8 cellular contexts compared by ENCODE assay signal in the genomic region with DNA sequence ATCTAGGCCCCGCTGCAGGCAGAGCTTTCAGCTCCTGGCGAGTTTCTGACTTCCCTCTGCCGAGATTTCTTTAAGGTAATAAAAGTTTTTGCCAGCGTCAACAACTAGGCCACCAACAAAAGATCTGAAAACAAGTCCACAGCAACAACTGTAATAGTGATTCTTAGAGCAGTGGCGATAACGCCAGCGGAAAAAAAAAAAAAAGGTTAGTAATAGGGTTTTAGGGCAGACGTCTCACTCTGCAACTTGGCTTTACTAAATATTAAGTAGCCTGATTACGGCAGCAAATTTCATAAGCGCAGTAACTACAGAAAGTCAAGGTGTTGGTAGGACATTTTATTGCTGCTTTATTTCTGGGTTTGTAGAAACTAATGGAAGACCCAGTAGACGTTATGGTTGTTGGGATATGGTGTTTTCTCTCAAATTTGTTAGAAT. TPM values are rescaled to one million over a fixed set of nuclear protein-coding genes. Genes with fewer than 3 reads are reported as not detected.
A peak's percentile ranks its signal among the peaks of the same experiment; 100 is the strongest.
DNase-seq lines count a peak whose midpoint lies in the region; ATAC-seq, FAIRE-seq and TF ChIP-seq lines count a peak whose summit lies in the region.

No MANE protein-coding gene starts in this region.

- no peak for DNase-seq in GM19239 (ENCODE audit: insufficient read length, low spot score)
- no peak for DNase-seq in T-helper 17 cell
- no peak for DNase-seq in foreskin fibroblast
- DNase-seq in gastrocnemius medialis, result no peak
- no peak for DNase-seq in NCI-H82 treated with DMSO at 0.1 percent for 48 hours (lab: John Stamatoyannopoulos, UW; ENCODE audit: unreplicated experiment)
- DNase-seq in A172 (ENCODE audit: low spot score), result no peak
- DNase-seq in SKM-1 (lab: John Stamatoyannopoulos, UW; ENCODE audit: unreplicated experiment), result no peak

- no peaks in the 10 kb centered on the region for H3K9me3 ChIP-seq in T-helper 17 cell (ENCODE audit: control insufficient read depth, low read length, poor library complexity, severe bottlenecking)
- H3K9me3 ChIP-seq in gastrocnemius medialis, result no peaks in the 10 kb centered on the region

- H3K27ac Mint-ChIP-seq in T-helper 17 cell, result peak overlapping the region; percentile 95

- H3K27me3 ChIP-seq in gastrocnemius medialis, result no peaks in the 10 kb centered on the region

- H3K4me1 Mint-ChIP-seq in T-helper 17 cell, result peaks cover 18% of the 10 kb centered on the region

- TF ChIP-seq POLR2A in gastrocnemius medialis (IDR thresholded peaks at IDR 0.05), result no peak

- peaks cover 20 to 26% of the 10 kb centered on the region in 2 donors for H3K4me1 ChIP-seq in gastrocnemius medialis

- H3K36me3 ChIP-seq in gastrocnemius medialis, result no peaks in the 10 kb centered on the region

- peak overlapping the region; percentile 86 to 96 (median 94) for H3K27ac ChIP-seq in gastrocnemius medialis

- no peaks in the 10 kb centered on the region for H3K27me3 Mint-ChIP-seq in T-helper 17 cell

- H3K4me3 ChIP-seq in foreskin fibroblast (ENCODE audit: low read depth in 1 of 2, low read length in 2 of 2), result peak overlapping the region; percentile 83 to 88
- peak overlapping the region; percentile 81 to 91 (median 86) for H3K4me3 ChIP-seq in gastrocnemius medialis

- no peaks in the 10 kb centered on the region for H3K36me3 Mint-ChIP-seq in T-helper 17 cell (ENCODE audit: low read depth)

- TF ChIP-seq CTCF in foreskin fibroblast (IDR thresholded peaks at IDR 0.05; ENCODE audit: low read depth, low read length) (no peak), gastrocnemius medialis (IDR thresholded peaks at IDR 0.05 in 4 of 5, conservative IDR thresholded peaks at IDR 0.05 in 1 of 5) (no peak)

- peak overlapping the region; percentile 98 for H3K4me3 Mint-ChIP-seq in T-helper 17 cell

- in situ Hi-C loops in gastrocnemius medialis (cut with MboI; ENCODE audit: low sequenced_read_pairs in 4 of 4), result loop anchor here in 2 of 4 donors (10.0 kb wide), 2 partner anchors 101 to 151 kb away; a partner anchor contains a TSS

- ATAC-seq in T-helper 17 cell (no peak), gastrocnemius medialis (no peak), GM21619 (IDR thresholded peaks at IDR 0.05; ENCODE audit: unreplicated experiment) (no peak)

- peak; percentile 14 for FAIRE-seq in GM19239 (lab: Jason Lieb, UNC)

- intact Hi-C loops in gastrocnemius medialis (cut with DNase I; ENCODE audit: low total_unique reads), result loop anchor here (2.0 to 5.0 kb wide), 2 partner anchors 111 to 191 kb away; a partner anchor contains a TSS

RNA-seq across cellular contexts. Expression of a gene that starts 0.5 kb away (rescaled TPM):
- 1 to 10 TPM; 8.0 to 8.1 TPM for total RNA-seq in T-helper 17 cell
- total RNA-seq in gastrocnemius medialis, result 10 to 100 TPM; 16.1 to 26.3 (median 23.6) TPM
- 48.8 and 49.5 TPM in 2 replicates for total RNA-seq in A172 (2014; rRNA removed; shearing (Covaris generic))
